In genomic region chr16:73196670-73197069, GRCh38 we compare ENCODE assay signal across 8 cellular contexts.
DNase-seq lines count a peak whose midpoint lies in the region; ATAC-seq and TF ChIP-seq lines count a peak whose summit lies in the region.

No MANE protein-coding gene starts in this region.

- H3K9me3 Mint-ChIP-seq in activated naive CD8-positive, alpha-beta T cell treated with anti-CD3 and anti-CD28 coated beads, Interleukin-2, amount 10 ng/mL, durations not matched to agents 7 days and 5 days: no peaks in the 10 kb centered on the region

- no peak overlapping the region for H3K27ac ChIP-seq in effector memory CD4-positive, alpha-beta T cell (ENCODE audit: insufficient read depth, low read length, poor library complexity, severe bottlenecking)

- POLR2A ChIA-PET in activated naive CD8-positive, alpha-beta T cell treated with anti-CD3 and anti-CD28 coated beads, Interleukin-2, amount 10 ng/mL, durations not matched to agents 7 days and 5 days (lab: Charles Lee): interaction anchor here (0.9 kb wide), 1 partner anchor 364 kb away, joined by 3 read pairs; no protein-coding TSS in a partner anchor

- no peaks in the 10 kb centered on the region for H3K9me3 ChIP-seq in effector memory CD4-positive, alpha-beta T cell (ENCODE audit: control insufficient read depth, low read length)

- peak; percentile 67 for TF ChIP-seq CTCF in retinal pigment epithelial cell (conservative IDR thresholded peaks at IDR 0.05; ENCODE audit: low read depth, low read length)

- intact Hi-C loops in left cardiac atrium (cut with DNase I): loop anchor here (5.0 to 10.0 kb wide), 2 partner anchors 362 to 364 kb away; no protein-coding TSS in a partner anchor

- H3K27me3 ChIP-seq in effector memory CD4-positive, alpha-beta T cell (replicated peaks; ENCODE audit: control insufficient read depth, insufficient read depth, low read length, poor library complexity, severe bottlenecking): no peaks in the 10 kb centered on the region

- H3K4me1 ChIP-seq in effector memory CD4-positive, alpha-beta T cell (ENCODE audit: control insufficient read depth, insufficient read depth, low read length, poor library complexity, severe bottlenecking): no peaks in the 10 kb centered on the region

- H3K4me3 ChIP-seq in retinal pigment epithelial cell (ENCODE audit: low read length): no peak overlapping the region
- no peak overlapping the region for H3K4me3 ChIP-seq in effector memory CD4-positive, alpha-beta T cell (ENCODE audit: insufficient read depth, low read depth, low read length, poor library complexity, severe bottlenecking)

- H3K4me3 Mint-ChIP-seq in activated naive CD8-positive, alpha-beta T cell treated with anti-CD3 and anti-CD28 coated beads, Interleukin-2, amount 10 ng/mL, durations not matched to agents 7 days and 5 days: no peak overlapping the region

- no peaks in the 10 kb centered on the region for H3K36me3 Mint-ChIP-seq in activated naive CD8-positive, alpha-beta T cell treated with anti-CD3 and anti-CD28 coated beads, Interleukin-2, amount 10 ng/mL, durations not matched to agents 7 days and 5 days

- DNase-seq in A172 (ENCODE audit: low spot score) (peak; percentile 69), GM03348 (ENCODE audit: low spot score) (peak; percentile 63), NCI-H2107 (lab: John Stamatoyannopoulos, UW) (peak; percentile 27), left cardiac atrium (peak; percentile 74), retinal pigment epithelial cell (ENCODE audit: low read depth) (no peak)
- DNase-seq in activated naive CD8-positive, alpha-beta T cell treated with anti-CD3 and anti-CD28 coated beads, Interleukin-2, amount 10 ng/mL, durations not matched to agents 7 days and 5 days: no peak
- no peak for DNase-seq in effector memory CD4-positive, alpha-beta T cell

- peaks cover 4% of the 10 kb centered on the region for H3K27me3 Mint-ChIP-seq in activated naive CD8-positive, alpha-beta T cell treated with anti-CD3 and anti-CD28 coated beads, Interleukin-2, amount 10 ng/mL, durations not matched to agents 7 days and 5 days

- no peaks in the 10 kb centered on the region for H3K36me3 ChIP-seq in effector memory CD4-positive, alpha-beta T cell (ENCODE audit: control insufficient read depth, insufficient read depth, low read length)

- no peak overlapping the region for H3K27ac Mint-ChIP-seq in activated naive CD8-positive, alpha-beta T cell treated with anti-CD3 and anti-CD28 coated beads, Interleukin-2, amount 10 ng/mL, durations not matched to agents 7 days and 5 days

- no peaks in the 10 kb centered on the region for H3K4me1 Mint-ChIP-seq in activated naive CD8-positive, alpha-beta T cell treated with anti-CD3 and anti-CD28 coated beads, Interleukin-2, amount 10 ng/mL, durations not matched to agents 7 days and 5 days

- ATAC-seq in HG02798 (IDR thresholded peaks at IDR 0.05; ENCODE audit: poor library complexity, unreplicated experiment): peak; percentile 72
- ATAC-seq in activated naive CD8-positive, alpha-beta T cell treated with anti-CD3 and anti-CD28 coated beads, Interleukin-2, amount 10 ng/mL, durations not matched to agents 7 days and 5 days (ENCODE audit: low read depth): peak; percentile 54
- ATAC-seq in left cardiac atrium: peak; percentile 86 to 88

Comparison
In these comparisons a context has a peak if more than half of its experiments do, and no peak if none do; other contexts are left out.
1. DNase-seq: peak in A172 (single experiment), GM03348 (single experiment), NCI-H2107 (single experiment) and left cardiac atrium (single experiment); none in activated naive CD8-positive, alpha-beta T cell treated with anti-CD3 and anti-CD28 coated beads, Interleukin-2, amount 10 ng/mL, durations not matched to agents 7 days and 5 days (single experiment), retinal pigment epithelial cell (single experiment) and effector memory CD4-positive, alpha-beta T cell (0 of 3).
2. Peak in every context shown above with its lines, with median percentiles within 50 percentile points of each other: ATAC-seq.